29 cellular contexts compared by ENCODE assay signal in the genomic region with DNA sequence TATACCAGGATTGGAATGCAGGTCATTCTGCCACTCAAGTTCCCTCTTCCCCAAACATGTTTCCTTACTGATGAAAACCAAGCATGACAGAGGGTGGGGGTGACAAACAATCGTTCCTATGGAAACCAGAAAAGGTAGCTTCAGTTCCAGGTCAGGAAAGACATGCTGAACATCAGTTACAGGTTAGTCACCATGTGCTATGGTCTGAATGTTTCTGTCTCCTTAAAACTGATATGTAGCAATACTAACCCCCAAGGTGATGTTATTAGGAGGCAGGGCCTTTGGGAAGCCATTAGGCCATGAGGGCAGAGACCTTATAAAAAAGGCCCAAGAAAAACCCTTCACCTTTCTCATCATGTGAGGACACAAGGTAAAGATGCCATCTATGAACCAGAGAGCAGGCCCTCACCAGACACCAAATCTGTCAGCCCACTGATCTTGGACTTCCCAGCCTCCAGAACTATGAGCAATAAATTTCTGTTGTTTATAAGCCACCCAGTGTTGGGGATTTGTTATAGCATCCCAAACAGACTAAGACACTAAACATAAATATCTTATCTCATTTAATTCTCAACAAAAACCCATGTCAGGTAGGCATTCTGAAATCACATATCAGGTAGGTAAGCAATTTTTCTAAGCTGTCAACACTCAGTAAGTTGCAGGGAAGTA. TPM values are rescaled to one million over a fixed set of nuclear protein-coding genes. Genes with fewer than 3 reads are reported as not detected.
"Had no signal": no experiment of that assay in that cellular context is flagged by ENCODE, and none has a peak within 500 bp of the region (broad histone marks: within the 10 kb centered on the region; RNA-seq: fewer than 3 reads in every experiment).

No MANE protein-coding gene starts in this region.

- H3K4me2 ChIP-seq: neural progenitor cell had no signal

- H3K36me3 Mint-ChIP-seq: activated naive CD4-positive, alpha-beta T cell treated with anti-CD3 and anti-CD28 coated beads, Interleukin-2, amount 10 ng/mL, durations not matched to agents 7 days and 5 days; mesothelial cell of epicardium; naive thymus-derived CD8-positive, alpha-beta T cell; neural progenitor cell; stimulated activated naive B cell treated with anti-CD40 and anti-IgM and Interleukin-4, amounts not matched to agents 10 μg/mL and 1 μg/mL and 100 μg/mL, for 72 hours; WTC11 had no signal

- H3K9me3 ChIP-seq: esophagus muscularis mucosa, heart right ventricle, left lung, sigmoid colon, testis, vagina had no signal

- H3K4me3 Mint-ChIP-seq: activated naive CD4-positive, alpha-beta T cell treated with anti-CD3 and anti-CD28 coated beads, Interleukin-2, amount 10 ng/mL, durations not matched to agents 7 days and 5 days; activated T-cell treated with anti-CD3 and anti-CD28 coated beads, Interleukin-2, amount 50 U/mL, for 72 hours; dendritic cell treated with granulocyte-macrophage colony-stimulating factor and Interleukin-4, amounts not matched to agents 40 ng/mL and 50 ng/mL, for 4 days; mesothelial cell of epicardium; naive thymus-derived CD8-positive, alpha-beta T cell; neural progenitor cell; stimulated activated naive B cell treated with anti-CD40 and anti-IgM and Interleukin-4, amounts not matched to agents 10 μg/mL and 1 μg/mL and 100 μg/mL, for 72 hours; WTC11 had no signal

- H3K27me3 Mint-ChIP-seq: activated naive CD4-positive, alpha-beta T cell treated with anti-CD3 and anti-CD28 coated beads, Interleukin-2, amount 10 ng/mL, durations not matched to agents 7 days and 5 days had no signal

- DNase-seq: activated CD4-positive, alpha-beta T cell treated with anti-CD3 and anti-CD28 coated beads for 4 hours; activated CD4-positive, alpha-beta T cell treated with anti-CD3 and anti-CD28 coated beads, Interleukin-2, amount 50 U/mL, for 48 hours; activated effector memory CD4-positive, alpha-beta T cell treated with anti-CD3 and anti-CD28 coated beads, Interleukin-2, amount 50 U/mL, for 16 hours; activated naive CD4-positive, alpha-beta T cell treated with anti-CD3 and anti-CD28 coated beads, Interleukin-2, amount 10 ng/mL, durations not matched to agents 7 days and 5 days; activated T-cell treated with anti-CD3 and anti-CD28 coated beads, Interleukin-2, amount 50 U/mL, for 72 hours; amygdala; effector CD4-positive, alpha-beta T cell; heart right ventricle; left lung; naive thymus-derived CD8-positive, alpha-beta T cell; sigmoid colon; stimulated activated CD4-positive, alpha-beta T cell treated with anti-CD3 and anti-CD28 coated beads, Interleukin-2, amount 100 ng/mL, for 48 hours; stimulated activated CD8-positive, alpha-beta memory T cell treated with anti-CD3 and anti-CD28 coated beads, Interleukin-4, amount 100 ng/mL, for 48 hours; stimulated activated naive B cell treated with anti-CD40 and anti-IgM and Interleukin-4, amounts not matched to agents 10 μg/mL and 1 μg/mL and 100 μg/mL, for 72 hours; T-helper 9 cell; testis; trophoblast cell had no signal

- H3K9ac ChIP-seq: neural progenitor cell had no signal

- ATAC-seq: activated T-cell treated with anti-CD3 and anti-CD28 coated beads, Interleukin-2, amount 50 U/mL, for 72 hours; heart right ventricle; left lung; naive thymus-derived CD8-positive, alpha-beta T cell; stimulated activated naive B cell treated with anti-CD40 and anti-IgM and Interleukin-4, amounts not matched to agents 10 μg/mL and 1 μg/mL and 100 μg/mL, for 72 hours; WTC11 had no signal

- H3K27me3 ChIP-seq: esophagus muscularis mucosa, heart right ventricle, left lung, neural progenitor cell, sigmoid colon, testis, vagina had no signal

- H3K27ac ChIP-seq: esophagus muscularis mucosa, heart right ventricle, left lung, neural progenitor cell, sigmoid colon, testis, vagina had no signal

- H2AFZ ChIP-seq: neural progenitor cell had no signal

- H3K27ac Mint-ChIP-seq: activated naive CD4-positive, alpha-beta T cell treated with anti-CD3 and anti-CD28 coated beads, Interleukin-2, amount 10 ng/mL, durations not matched to agents 7 days and 5 days; activated T-cell treated with anti-CD3 and anti-CD28 coated beads, Interleukin-2, amount 50 U/mL, for 72 hours; dendritic cell treated with granulocyte-macrophage colony-stimulating factor and Interleukin-4, amounts not matched to agents 40 ng/mL and 50 ng/mL, for 4 days; mesothelial cell of epicardium; naive thymus-derived CD8-positive, alpha-beta T cell; neural progenitor cell; stimulated activated naive B cell treated with anti-CD40 and anti-IgM and Interleukin-4, amounts not matched to agents 10 μg/mL and 1 μg/mL and 100 μg/mL, for 72 hours; WTC11 had no signal

- H3K4me3 ChIP-seq: esophagus muscularis mucosa, heart right ventricle, left lung, neural progenitor cell, sigmoid colon, testis, vagina had no signal

- H3K4me1 ChIP-seq: left lung, testis had no signal

- H3K36me3 ChIP-seq: esophagus muscularis mucosa, heart right ventricle, left lung, neural progenitor cell, sigmoid colon, vagina had no signal

- H3K9me3 Mint-ChIP-seq: activated naive CD4-positive, alpha-beta T cell treated with anti-CD3 and anti-CD28 coated beads, Interleukin-2, amount 10 ng/mL, durations not matched to agents 7 days and 5 days; activated T-cell treated with anti-CD3 and anti-CD28 coated beads, Interleukin-2, amount 50 U/mL, for 72 hours; dendritic cell treated with granulocyte-macrophage colony-stimulating factor and Interleukin-4, amounts not matched to agents 40 ng/mL and 50 ng/mL, for 4 days; mesothelial cell of epicardium; neural progenitor cell; stimulated activated naive B cell treated with anti-CD40 and anti-IgM and Interleukin-4, amounts not matched to agents 10 μg/mL and 1 μg/mL and 100 μg/mL, for 72 hours had no signal

- H3K4me1 Mint-ChIP-seq: activated naive CD4-positive, alpha-beta T cell treated with anti-CD3 and anti-CD28 coated beads, Interleukin-2, amount 10 ng/mL, durations not matched to agents 7 days and 5 days; stimulated activated naive B cell treated with anti-CD40 and anti-IgM and Interleukin-4, amounts not matched to agents 10 μg/mL and 1 μg/mL and 100 μg/mL, for 72 hours had no signal

RNA-seq across cellular contexts. Expression of gene SH3RF2, which starts 15.7 kb away (rescaled TPM):
- total RNA-seq: lung microvascular endothelial cell; naive thymus-derived CD8-positive, alpha-beta T cell had no signal
- polyA plus RNA-seq: naive thymus-derived CD8-positive, alpha-beta T cell had no signal

RNA-seq across cellular contexts. Expression of gene GRXCR2, which starts 47.9 kb away (rescaled TPM):
- total RNA-seq: activated T-cell treated with anti-CD3 and anti-CD28 coated beads, Interleukin-2, amount 50 U/mL, for 72 hours; esophagus muscularis mucosa; kidney epithelial cell; left lung; lung microvascular endothelial cell; mesothelial cell of epicardium; naive thymus-derived CD8-positive, alpha-beta T cell; omental fat pad; posterior vena cava; renal cortical epithelial cell; sigmoid colon; T-helper 1 cell treated with Interleukin-12 subunit alpha and Interleukin-12 subunit beta and Interleukin-4 antibody, amounts not matched to agents 30 ng/mL and 1 ng/mL, for 36 hours; vagina; WTC11 had no signal
- polyA plus RNA-seq: naive thymus-derived CD8-positive, alpha-beta T cell; sigmoid colon had no signal
